Comparison of ENCODE assay signal across 22 cellular contexts in the genomic region with DNA sequence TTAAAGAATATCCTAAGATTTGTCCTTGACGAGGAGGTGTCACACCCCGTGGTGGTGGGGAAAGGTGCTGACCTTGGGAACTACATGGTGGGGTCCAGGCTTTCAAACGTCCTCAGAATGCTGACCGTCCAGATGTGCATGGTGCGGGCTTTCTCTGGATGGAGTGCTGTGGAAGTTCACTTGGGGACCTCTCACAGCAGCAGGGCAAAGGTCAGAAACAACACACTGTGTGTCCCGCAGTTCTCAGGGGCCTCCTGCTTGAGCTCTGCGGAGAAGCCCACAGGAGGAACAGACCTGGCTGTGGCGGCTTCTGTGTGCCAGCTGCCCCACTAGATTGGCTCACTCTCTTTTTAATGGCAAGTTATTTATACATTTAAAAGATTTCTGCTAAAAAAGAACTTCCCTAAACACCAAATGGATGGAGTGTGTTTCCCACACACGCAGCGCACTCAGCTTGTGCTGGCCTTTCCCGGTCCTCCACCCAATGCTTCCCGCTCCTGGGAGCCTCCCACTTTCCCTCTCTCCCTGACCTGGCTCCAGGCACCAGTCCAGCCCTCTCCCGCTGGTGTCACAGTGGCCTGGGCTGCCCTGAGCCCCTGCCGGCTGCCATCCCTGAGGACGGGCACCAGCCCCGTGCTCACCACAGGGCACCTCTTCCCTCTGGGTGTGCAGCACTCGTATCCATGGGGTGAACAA.
A peak's percentile ranks its signal among the peaks of the same experiment; 100 is the strongest.
DNase-seq lines count a peak whose midpoint lies in the region; ATAC-seq, FAIRE-seq and TF ChIP-seq lines count a peak whose summit lies in the region.
"Had no signal": no experiment of that assay in that cellular context is flagged by ENCODE, and none has a peak within 500 bp of the region (broad histone marks: within the 10 kb centered on the region; RNA-seq: fewer than 3 reads in every experiment).

No MANE protein-coding gene starts in this region.

- no TSS peak for BruUV-seq in HepG2 (replicated peaks; lab: Mats Ljungman, UMichigan)

- H3K36me3 ChIP-seq in right lobe of liver (peaks cover 0 to 2% (median 0%) of the 10 kb centered on the region in 4 donors), HepG2 (replicated peaks in 1 of 2; ENCODE audit: control insufficient read depth in 1 of 2, insufficient read depth in 2 of 2, low read length in 2 of 2) (no peaks in the 10 kb centered on the region), osteoblast (ENCODE audit: insufficient read depth, low read length) (no peaks in the 10 kb centered on the region), upper lobe of left lung (peaks cover 0 to 11% (median 2%) of the 10 kb centered on the region in 4 donors)
- H3K36me3 ChIP-seq: BE2C had no signal

- CTCF ChIA-PET in HepG2 (lab: Yijun Ruan, JAX; ENCODE audit: low intra/inter-chr PET ratio, low total read pairs) = no interaction called here

- H3K4me1 ChIP-seq in right lobe of liver (no peaks in the 10 kb centered on the region), HepG2 (ENCODE audit: insufficient read depth, low read length) (0 out of 2 replicates have a peak, but pooled peaks cover 6% of the 10 kb centered on the region), osteoblast (ENCODE audit: insufficient read depth, low read length) (no peaks in the 10 kb centered on the region), upper lobe of left lung (no peaks in the 10 kb centered on the region)
- H3K4me1 ChIP-seq: BE2C had no signal

- no peaks in the 10 kb centered on the region for H3K27me3 ChIP-seq in right lobe of liver
- peaks cover 3 to 44% of the 10 kb centered on the region in 2 experiments for H3K27me3 ChIP-seq in HepG2 (ENCODE audit: control insufficient read depth in 1 of 2, insufficient read depth in 2 of 2, low read length in 2 of 2)
- H3K27me3 ChIP-seq in osteoblast (ENCODE audit: insufficient read depth, low read length) = no peaks in the 10 kb centered on the region
- H3K27me3 ChIP-seq in upper lobe of left lung = no peaks in the 10 kb centered on the region
- H3K27me3 ChIP-seq: BE2C had no signal

- H3K4me2 ChIP-seq in HepG2 (ENCODE audit: low read depth, low read length) (no peak overlapping the region), osteoblast (ENCODE audit: insufficient read depth, low read length) (no peak overlapping the region)

- H2AFZ ChIP-seq in HepG2 (ENCODE audit: low read length) (no peak overlapping the region), osteoblast (ENCODE audit: low read length) (no peak overlapping the region)

- POLR2A ChIA-PET in HepG2 (lab: Yijun Ruan, JAX) = no interaction called here

- no peak for TF ChIP-seq POLR2A in right lobe of liver (IDR thresholded peaks at IDR 0.05)
- no peak for TF ChIP-seq POLR2A in HepG2 (IDR thresholded peaks at IDR 0.05; ENCODE audit: insufficient read depth in 1 of 2, low read depth in 2 of 2, low read length in 2 of 2)
- no peak for TF ChIP-seq POLR2A in upper lobe of left lung (IDR thresholded peaks at IDR 0.05)

- H4K20me1 ChIP-seq in HepG2 (ENCODE audit: insufficient read depth, low read length) = no peaks in the 10 kb centered on the region
- no peaks in the 10 kb centered on the region for H4K20me1 ChIP-seq in osteoblast (ENCODE audit: insufficient read depth, low read length)

- no peak for TF ChIP-seq EP300 in HepG2 (IDR thresholded peaks at IDR 0.05; ENCODE audit: low read depth in 2 of 2, low read length in 2 of 2)
- TF ChIP-seq EP300 in HepG2 (CRISPR knock-in tag; IDR thresholded peaks at IDR 0.05; ENCODE audit: borderline replicate concordance) = no peak
- no peak for TF ChIP-seq EP300 in upper lobe of left lung (IDR thresholded peaks at IDR 0.05)

- intact Hi-C loops in right lobe of liver (cut with DNase I) = no loop called here
- intact Hi-C loops in HepG2 (cut with micrococcal nuclease; ENCODE audit: unreplicated experiment) = no loop called here
- intact Hi-C loops in left colon (cut with DNase I, micrococcal nuclease) = no loop called here

- DNase-seq in right lobe of liver (peak in 2 of 3 donors; percentile 36 to 37), HepG2 (ENCODE audit: low spot score) (no peak), left colon (peak in 1 of 2 donors; percentile 18), osteoblast (ENCODE audit: insufficient read length, low spot score, missing footprints) (peak; percentile 60), upper lobe of left lung (peak; percentile 19 to 45), NCI-H187 (lab: John Stamatoyannopoulos, UW) (no peak), NCI-H446 treated with DMSO at 0.1 percent for 48 hours (lab: John Stamatoyannopoulos, UW) (no peak), RCC 7860 (ENCODE audit: low spot score) (no peak)
- DNase-seq: BE2C; CD8-positive, alpha-beta T cell; DMS79 treated with DMSO at 0.1 percent for 48 hours; GDM1; H7; Karpas-422; MM.1S; NCI-H1105; NCI-H187 treated with DMSO at 0.1 percent for 48 hours; NCI-H2171; NCI-H510A; NCI-H82 had no signal

- H3K79me2 ChIP-seq in HepG2 (ENCODE audit: insufficient read depth, low read length) = no peaks in the 10 kb centered on the region
- no peaks in the 10 kb centered on the region for H3K79me2 ChIP-seq in osteoblast (ENCODE audit: insufficient read depth, low read length)

- H3K9me3 ChIP-seq in right lobe of liver (no peaks in the 10 kb centered on the region), HepG2 (ENCODE audit: low read length) (peaks cover 1% of the 10 kb centered on the region; the same call in 1 of the 2 replicates), osteoblast (ENCODE audit: low read depth, low read length) (no peaks in the 10 kb centered on the region), upper lobe of left lung (no peaks in the 10 kb centered on the region)
- H3K9me3 ChIP-seq: BE2C had no signal

- no peak overlapping the region for H3K4me3 ChIP-seq in right lobe of liver
- no peak overlapping the region for H3K4me3 ChIP-seq in HepG2 (replicated peaks in 1 of 3; ENCODE audit: insufficient read depth in 1 of 3, low read depth in 2 of 3, low read length in 3 of 3)
- H3K4me3 ChIP-seq in osteoblast (ENCODE audit: insufficient read depth, low read length) = no peak overlapping the region
- no peak overlapping the region for H3K4me3 ChIP-seq in upper lobe of left lung

- H3K9ac ChIP-seq in HepG2 (ENCODE audit: insufficient read depth, low read depth, low read length) = no peak overlapping the region

- no peak for ATAC-seq in right lobe of liver
- no peak for ATAC-seq in HepG2
- ATAC-seq in left colon = peak; percentile 8
- no peak for ATAC-seq in upper lobe of left lung (ENCODE audit: low FRiP score in 2 of 2)
- ATAC-seq: CD8-positive, alpha-beta T cell had no signal

- TF ChIP-seq CTCF in right lobe of liver (IDR thresholded peaks at IDR 0.05) = no peak
- no peak for TF ChIP-seq CTCF in HepG2 (CRISPR knock-in tag; IDR thresholded peaks at IDR 0.05)
- TF ChIP-seq CTCF in osteoblast (IDR thresholded peaks at IDR 0.05; ENCODE audit: extremely low read depth, low read depth, low read length) = no peak
- TF ChIP-seq CTCF in upper lobe of left lung (IDR thresholded peaks at IDR 0.05) = no peak

- H3K27ac ChIP-seq in right lobe of liver = no peak overlapping the region
- H3K27ac ChIP-seq in HepG2 (ENCODE audit: extremely low read length, insufficient read depth, low read length) = no peak overlapping the region
- no peak overlapping the region for H3K27ac ChIP-seq in osteoblast (ENCODE audit: low read depth, low read length)
- no peak overlapping the region for H3K27ac ChIP-seq in upper lobe of left lung
- H3K27ac ChIP-seq: RWPE1 had no signal

- in situ Hi-C loops in HepG2 (cut with HindIII; ENCODE audit: extremely low pct_ligation_motif_present, low pct_unique_long_range_greater_than_20kb) = no loop called here

- no peak for FAIRE-seq in HepG2 (lab: Jason Lieb, UNC)
- no peak for FAIRE-seq in RCC 7860 (lab: Jason Lieb, UNC)
- FAIRE-seq: D721Med had no signal

- TF ChIP-seq RAD21 in HepG2 (CRISPR knock-in tag; IDR thresholded peaks at IDR 0.05) = no peak

- 88% methylated on average over 11 of the region's 17 CpGs for WGBS in right lobe of liver (ENCODE audit: insufficient coverage, low coverage, low lambda C conversion rate, missing lambda C conversion rate)
- 40% methylated on average over 16 of the region's 17 CpGs for WGBS in HepG2 (ENCODE audit: low lambda C conversion rate)
- 74 to 83% methylated on average over 16 to 17 of the region's 17 CpGs for WGBS in upper lobe of left lung, 2 donors

TF ChIP-seq in HepG2, 621 proteins besides CTCF, POLR2A, EP300 and RAD21:
- TF ChIP-seq, protein P1, sequence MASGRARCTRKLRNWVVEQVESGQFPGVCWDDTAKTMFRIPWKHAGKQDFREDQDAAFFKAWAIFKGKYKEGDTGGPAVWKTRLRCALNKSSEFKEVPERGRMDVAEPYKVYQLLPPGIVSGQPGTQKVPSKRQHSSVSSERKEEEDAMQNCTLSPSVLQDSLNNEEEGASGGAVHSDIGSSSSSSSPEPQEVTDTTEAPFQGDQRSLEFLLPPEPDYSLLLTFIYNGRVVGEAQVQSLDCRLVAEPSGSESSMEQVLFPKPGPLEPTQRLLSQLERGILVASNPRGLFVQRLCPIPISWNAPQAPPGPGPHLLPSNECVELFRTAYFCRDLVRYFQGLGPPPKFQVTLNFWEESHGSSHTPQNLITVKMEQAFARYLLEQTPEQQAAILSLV (CRISPR knock-in tag; IDR thresholded peaks at IDR 0.05; ENCODE audit: borderline replicate concordance) = no peak
- TF ChIP-seq ZSCAN22 (CRISPR knock-in tag; IDR thresholded peaks at IDR 0.05) = no peak

Comparison
In these comparisons a context has a peak if more than half of its experiments do, and no peak if none do; other contexts are left out.
1. DNase-seq: peak in right lobe of liver (2 of 3), osteoblast (single experiment) and upper lobe of left lung (2 of 2); none in HepG2 (single experiment), NCI-H187 (0 of 2), NCI-H446 treated with DMSO at 0.1 percent for 48 hours (single experiment) and RCC 7860 (single experiment).